Comparison of ENCODE assay signal across 12 cellular contexts in genomic region chr17:79420318-79421243, GRCh38.
DNase-seq lines count a peak whose midpoint lies in the region; ATAC-seq, FAIRE-seq and TF ChIP-seq lines count a peak whose summit lies in the region.
"Had no signal": no experiment of that assay in that cellular context is flagged by ENCODE, and none has a peak within 500 bp of the region (broad histone marks: within the 10 kb centered on the region; RNA-seq: fewer than 3 reads in every experiment).

No MANE protein-coding gene starts in this region.

- H3K4me1 ChIP-seq in HEK293 (ENCODE audit: control insufficient read depth, insufficient read depth, low read length), result no peaks in the 10 kb centered on the region
- peaks cover 0 to 7% of the 10 kb centered on the region in 2 experiments; a peak in 1 of 5 replicates for H3K4me1 ChIP-seq in K562 (replicated peaks in 1 of 2; ENCODE audit: control insufficient read depth in 2 of 2, insufficient read depth in 2 of 2, low read length in 2 of 2)
- no peaks in the 10 kb centered on the region for H3K4me1 ChIP-seq in aorta (ENCODE audit: control insufficient read depth in 1 of 2, insufficient read depth in 2 of 2, low read length in 2 of 2)
- H3K4me1 ChIP-seq in psoas muscle, result no peaks in the 10 kb centered on the region

- in situ Hi-C loops in K562 (cut with MboI), result no loop called here

- FAIRE-seq in K562 (lab: Jason Lieb, UNC), result no peak

- H3K9me1 ChIP-seq in K562 (ENCODE audit: control insufficient read depth, insufficient read depth, low read length), result peaks cover 2% of the 10 kb centered on the region

- DNase-seq in AG09309 (ENCODE audit: low read depth) (peak; percentile 4), K562 (ENCODE audit: extremely low read depth in 1 of 4, low spot score in 3 of 4) (peak; percentile 51 to 69 (median 60)), posterior cingulate gyrus (peak in 8 of 10 donors; percentile 34 to 94 (median 61)), aorta (no peak), posterior vena cava (ENCODE audit: low spot score) (no peak), psoas muscle (no peak), NCI-H1694 treated with DMSO at 0.1 percent for 48 hours (lab: John Stamatoyannopoulos, UW) (no peak)
- DNase-seq: DND-41; effector memory CD8-positive, alpha-beta T cell had no signal

- H2AFZ ChIP-seq in K562 (ENCODE audit: low read depth, low read length), result no peak overlapping the region

- TF ChIP-seq POLR2A in K562 (conservative IDR thresholded peaks at IDR 0.05), result no peak

- TF ChIP-seq RAD21 in K562 (CRISPR knock-in tag; conservative IDR thresholded peaks at IDR 0.05 in 1 of 2, IDR thresholded peaks at IDR 0.05 in 1 of 2), result no peak

- intact Hi-C loops in K562 (cut with micrococcal nuclease), result no loop called here
- intact Hi-C loops in posterior cingulate gyrus (cut with DNase I), result no loop called here
- intact Hi-C loops in aorta (cut with DNase I), result no loop called here
- intact Hi-C loops in posterior vena cava (cut with DNase I), result no loop called here
- intact Hi-C loops in psoas muscle (cut with DNase I), result no loop called here

- H3K27me3 ChIP-seq in K562 (ENCODE audit: control insufficient read depth in 2 of 2, insufficient read depth in 2 of 2, low read length in 2 of 2), result peaks cover 6 to 89% of the 10 kb centered on the region in 2 experiments; a peak in 3 of 5 replicates
- H3K27me3 ChIP-seq in aorta (ENCODE audit: control insufficient read depth in 1 of 2, insufficient read depth in 2 of 2, low read length in 1 of 2), result no peaks in the 10 kb centered on the region
- H3K27me3 ChIP-seq in psoas muscle (ENCODE audit: insufficient read depth in 3 of 3, low read length in 2 of 3), result peaks cover 0 to 74% (median 26%) of the 10 kb centered on the region in 3 donors

- no peak overlapping the region for H3K9ac ChIP-seq in K562 (ENCODE audit: insufficient read depth in 1 of 2, low read depth in 2 of 2, low read length in 2 of 2)

- under 1% methylated on average over 18 of the region's 19 CpGs for WGBS in K562 (ENCODE audit: insufficient coverage, low coverage, missing lambda C conversion rate)
- 44 to 50% methylated on average over 19 of the region's 19 CpGs for WGBS in aorta, 2 donors
- 47 to 52% (median 51%) methylated on average over 18 to 19 of the region's 19 CpGs for WGBS in psoas muscle, 3 donors

- peaks cover 10% of the 10 kb centered on the region for H4K20me1 ChIP-seq in K562 (replicated peaks; ENCODE audit: control insufficient read depth, insufficient read depth, low read length)

- no TSS peak for BruUV-seq in K562 (replicated peaks; lab: Mats Ljungman, UMichigan)

- no peaks in the 10 kb centered on the region for H3K9me3 ChIP-seq in HEK293 (ENCODE audit: control insufficient read depth, insufficient read depth, low read depth, low read length)
- no peaks in the 10 kb centered on the region for H3K9me3 ChIP-seq in K562 (replicated peaks; ENCODE audit: control insufficient read depth, insufficient read depth, low read depth, low read length)
- H3K9me3 ChIP-seq in aorta (ENCODE audit: control insufficient read depth, low read length), result no peaks in the 10 kb centered on the region
- H3K9me3 ChIP-seq in psoas muscle, result no peaks in the 10 kb centered on the region

- H3K4me3 ChIP-seq in AG09309 (ENCODE audit: control insufficient read depth, low read depth, low read length) (no peak overlapping the region), HEK293 (ENCODE audit: low read depth, low read length) (no peak overlapping the region), K562 (no peak overlapping the region), aorta (ENCODE audit: low read length in 2 of 2) (no peak overlapping the region), psoas muscle (no peak overlapping the region)
- H3K4me3 ChIP-seq: lung had no signal

- peak; percentile 53; the same call in 2 of the 3 replicates for ATAC-seq in K562
- no peak for ATAC-seq in aorta (ENCODE audit: low FRiP score)
- ATAC-seq in psoas muscle, result no peak
- ATAC-seq: effector memory CD8-positive, alpha-beta T cell had no signal

- CTCF ChIA-PET in HEK293 (lab: Yijun Ruan, JAX), result no interaction called here
- CTCF ChIA-PET in K562 (lab: Yijun Ruan, JAX; ENCODE audit: low intra/inter-chr PET ratio), result interaction anchor here (0.6 to 0.8 kb wide), 2 partner anchors 107 to 192 kb away, joined by 3 to 4 read pairs; no protein-coding TSS in a partner anchor

- no peaks in the 10 kb centered on the region for H3K79me2 ChIP-seq in K562 (ENCODE audit: control insufficient read depth, insufficient read depth, low read length)

- H3K4me2 ChIP-seq in K562 (ENCODE audit: insufficient read depth, low read length), result no peak overlapping the region

- no peak overlapping the region for H3K27ac ChIP-seq in HEK293 (ENCODE audit: extremely low read depth, low read depth, low read length)
- H3K27ac ChIP-seq in K562 (ENCODE audit: extremely low read depth, low read depth, low read length), result no peak overlapping the region
- no peak overlapping the region for H3K27ac ChIP-seq in aorta (ENCODE audit: low read depth in 1 of 2, low read length in 2 of 2)
- H3K27ac ChIP-seq in psoas muscle, result no peak overlapping the region
- H3K27ac ChIP-seq: HL-60 had no signal

- TF ChIP-seq CTCF in AG09309 (IDR thresholded peaks at IDR 0.05; ENCODE audit: control insufficient read depth, insufficient read depth, low read depth, low read length, missing control alignments) (no peak), HEK293 (tag by site-specific recombination; IDR thresholded peaks at IDR 0.05) (no peak), K562 (IDR thresholded peaks at IDR 0.05 in 2 of 3, conservative IDR thresholded peaks at IDR 0.05 in 1 of 3; ENCODE audit: insufficient read depth in 2 of 3, low read depth in 1 of 3, low read length in 3 of 3) (no peak), psoas muscle (IDR thresholded peaks at IDR 0.05) (no peak)

- no peaks in the 10 kb centered on the region for H3K36me3 ChIP-seq in HEK293 (ENCODE audit: control insufficient read depth in 2 of 2, insufficient read depth in 1 of 2, low read length in 2 of 2)
- no peaks in the 10 kb centered on the region for H3K36me3 ChIP-seq in K562 (ENCODE audit: control insufficient read depth, insufficient read depth, low read length)
- no peaks in the 10 kb centered on the region for H3K36me3 ChIP-seq in aorta (ENCODE audit: control insufficient read depth in 1 of 2, insufficient read depth in 2 of 2, low read length in 1 of 2)
- no peaks in the 10 kb centered on the region for H3K36me3 ChIP-seq in psoas muscle (ENCODE audit: insufficient read depth in 1 of 2, low read depth in 1 of 2)

- TF ChIP-seq EP300 in K562 (IDR thresholded peaks at IDR 0.05; ENCODE audit: low read length), result no peak

- POLR2A ChIA-PET in HEK293 (lab: Yijun Ruan, JAX), result no interaction called here
- POLR2A ChIA-PET in K562 (lab: Yijun Ruan, JAX), result interaction anchor here (0.7 kb wide), 1 partner anchor 185 kb away, joined by 3 read pairs; no protein-coding TSS in a partner anchor

TF ChIP-seq in HEK293, 187 proteins besides CTCF, POLR2A, EP300 and RAD21 (continues in another document):
- TF ChIP-seq ZNF677 (tag by site-specific recombination; IDR thresholded peaks at IDR 0.05) (no peak), SP2 (tag by site-specific recombination; IDR thresholded peaks at IDR 0.05) (no peak), ZNF292 (tag by site-specific recombination; IDR thresholded peaks at IDR 0.05; ENCODE audit: borderline replicate concordance, low read depth) (no peak), GLIS2 (tag by site-specific recombination; IDR thresholded peaks at IDR 0.05) (peak; percentile 62; the same call in 1 of the 2 replicates), KLF10 (tag by site-specific recombination; IDR thresholded peaks at IDR 0.05) (no peak), ZNF221 (tag by site-specific recombination; IDR thresholded peaks at IDR 0.05; ENCODE audit: borderline replicate concordance) (no peak), ZFHX2 (tag by site-specific recombination; conservative IDR thresholded peaks at IDR 0.05) (peak; percentile 87), ZEB2 (tag by site-specific recombination; IDR thresholded peaks at IDR 0.05) (0 out of 2 replicates have a peak, but pooled peaks have one; percentile 54), ZFP37 (tag by site-specific recombination; IDR thresholded peaks at IDR 0.05) (no peak)

TF ChIP-seq in K562, 482 proteins besides CTCF, POLR2A, EP300 and RAD21:
- TF ChIP-seq EGR1 (conservative IDR thresholded peaks at IDR 0.05), result peak; percentile 57
- TF ChIP-seq JUND (IDR thresholded peaks at IDR 0.05; ENCODE audit: borderline replicate concordance, low read depth, low read length), result peak; percentile 81
- peak; percentile 67; the same call in 2 of the 3 replicates for TF ChIP-seq JUND (tag; IDR thresholded peaks at IDR 0.05; ENCODE audit: borderline replicate concordance, low read depth, low read length)
- 0 out of 2 replicates have a peak, but pooled peaks have one; percentile 35 for TF ChIP-seq NFATC3 (IDR thresholded peaks at IDR 0.05)
- TF ChIP-seq, protein P1, sequence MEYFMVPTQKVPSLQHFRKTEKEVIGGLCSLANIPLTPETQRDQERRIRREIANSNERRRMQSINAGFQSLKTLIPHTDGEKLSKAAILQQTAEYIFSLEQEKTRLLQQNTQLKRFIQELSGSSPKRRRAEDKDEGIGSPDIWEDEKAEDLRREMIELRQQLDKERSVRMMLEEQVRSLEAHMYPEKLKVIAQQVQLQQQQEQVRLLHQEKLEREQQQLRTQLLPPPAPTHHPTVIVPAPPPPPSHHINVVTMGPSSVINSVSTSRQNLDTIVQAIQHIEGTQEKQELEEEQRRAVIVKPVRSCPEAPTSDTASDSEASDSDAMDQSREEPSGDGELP (CRISPR knock-in tag; IDR thresholded peaks at IDR 0.05; ENCODE audit: borderline replicate concordance), result 0 out of 2 replicates have a peak, but pooled peaks have one; percentile 25
- no peak for TF ChIP-seq ZBTB17 (CRISPR knock-in tag; IDR thresholded peaks at IDR 0.05)
- TF ChIP-seq ATF3 (IDR thresholded peaks at IDR 0.05), result peak; percentile 68
- no peak for TF ChIP-seq ATF3 (CRISPR knock-in tag; conservative IDR thresholded peaks at IDR 0.05)
- TF ChIP-seq FOSL1 (tag; conservative IDR thresholded peaks at IDR 0.05), result peak; percentile 78
- TF ChIP-seq MTA2 (IDR thresholded peaks at IDR 0.05; ENCODE audit: low read depth), result no peak
- no peak for TF ChIP-seq ZNF551 (CRISPR knock-in tag; IDR thresholded peaks at IDR 0.05)
TF ChIP-seq in K562: peak in this region for 6.

Comparison
In these comparisons a context has a peak if more than half of its experiments do, and no peak if none do; other contexts are left out.
1. DNase-seq: peak in AG09309 (single experiment), K562 (4 of 4) and posterior cingulate gyrus (8 of 10); none in aorta (0 of 2), posterior vena cava (single experiment), psoas muscle (0 of 2) and NCI-H1694 treated with DMSO at 0.1 percent for 48 hours (single experiment).